ENCODE assay signal across 1 cellular context in genomic region chr2:39550701-39551285, GRCh38.
TF ChIP-seq lines count a peak whose summit lies in the region.

No MANE protein-coding gene starts in this region.

TF ChIP-seq in A549, 52 proteins besides CTCF, POLR2A, EP300 and RAD21 (continued from another document):
- TF ChIP-seq RCOR1 (IDR thresholded peaks at IDR 0.05; ENCODE audit: low read depth, low read length): no peak
- TF ChIP-seq ELK1 (IDR thresholded peaks at IDR 0.05; ENCODE audit: low read depth, low read length): no peak
